In the genomic region with DNA sequence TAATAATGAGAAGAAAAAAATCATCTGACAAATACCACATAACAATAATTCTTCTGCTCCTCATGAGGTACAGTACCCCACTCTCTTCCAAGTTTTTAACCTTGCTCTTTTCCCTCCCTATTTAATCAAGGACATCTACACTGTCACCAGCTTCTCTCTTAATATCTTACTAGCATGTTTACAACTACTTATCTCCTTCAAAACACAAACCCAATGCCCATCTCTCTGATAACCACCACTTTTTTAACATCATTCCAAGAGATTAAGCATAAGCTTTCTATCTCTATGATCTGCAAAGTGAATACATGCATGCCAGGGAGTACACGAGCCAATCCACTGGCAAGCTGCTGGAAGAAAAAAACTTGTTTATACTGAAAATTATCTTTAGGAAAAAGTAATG, we compare ENCODE assay signal across 28 cellular contexts.
"Had no signal": no experiment of that assay in that cellular context is flagged by ENCODE, and none has a peak within 500 bp of the region (broad histone marks: within the 10 kb centered on the region; RNA-seq: fewer than 3 reads in every experiment).

No MANE protein-coding gene starts in this region.

- DNase-seq: activated B cell treated with CpG ODN at 0.5 μM for 24 hours; activated CD4-positive, alpha-beta T cell treated with anti-CD3 and anti-CD28 coated beads for 36 hours; activated CD4-positive, alpha-beta T cell treated with anti-CD3 and anti-CD28 coated beads, Interleukin-2, amount 50 U/mL, for 48 hours; activated CD8-positive, alpha-beta memory T cell treated with anti-CD3 and anti-CD28 coated beads, Interleukin-2, amount 10 ng/mL, durations not matched to agents 7 days and 5 days; activated gamma-delta T cell treated with Interleukin-2 at 50 U/mL for 16 hours; activated T-cell treated with anti-CD3 and anti-CD28 coated beads for 4 hours; central memory CD4-positive, alpha-beta T cell; dorsolateral prefrontal cortex; esophagus squamous epithelium; head of caudate nucleus; hypothalamus; mucosa of descending colon; occipital lobe; posterior cingulate gyrus; small intestine; stimulated activated CD4-positive, alpha-beta T cell treated with anti-CD3 and anti-CD28 coated beads, Interleukin-2, amount 100 ng/mL, for 24 hours; stomach; transverse colon had no signal

- ATAC-seq: activated CD4-positive, alpha-beta T cell treated with anti-CD3 and anti-CD28 coated beads for 36 hours; activated CD8-positive, alpha-beta memory T cell treated with anti-CD3 and anti-CD28 coated beads, Interleukin-2, amount 10 ng/mL, durations not matched to agents 7 days and 5 days; gastroesophageal sphincter; mucosa of descending colon; sciatic nerve; stimulated activated effector memory CD8-positive, alpha-beta T cell treated with anti-CD3 and anti-CD28 coated beads, Interleukin-12 subunit alpha, Interleukin-12 subunit beta, amount 100 ng/mL, for 72 hours had no signal

- H3K9me3 Mint-ChIP-seq: activated B cell treated with CpG ODN at 0.5 μM for 24 hours; activated T-helper 1 cell treated with anti-CD3 and anti-CD28 coated beads, Interleukin-12 subunit alpha, Interleukin-12 subunit beta, Interleukin-2, Interleukin-4 antibody, amounts not matched to agents 30 ng/mL and 10 ng/mL and 1 ng/mL, durations not matched to agents 14 hours and 24 hours and 36 hours; neural crest cell; stimulated activated effector memory CD8-positive, alpha-beta T cell treated with anti-CD3 and anti-CD28 coated beads, Interleukin-12 subunit alpha, Interleukin-12 subunit beta, amount 100 ng/mL, for 72 hours; T-helper 1 cell treated with Interleukin-12 subunit alpha and Interleukin-12 subunit beta and Interleukin-4 antibody, amounts not matched to agents 30 μg/mL and 1 μg/mL, for 36 hours had no signal

- H3K4me3 Mint-ChIP-seq: activated B cell treated with CpG ODN at 0.5 μM for 24 hours; activated CD4-positive, alpha-beta T cell treated with anti-CD3 and anti-CD28 coated beads for 36 hours; activated CD8-positive, alpha-beta memory T cell treated with anti-CD3 and anti-CD28 coated beads, Interleukin-2, amount 10 ng/mL, durations not matched to agents 7 days and 5 days; activated T-helper 1 cell treated with anti-CD3 and anti-CD28 coated beads, Interleukin-12 subunit alpha, Interleukin-12 subunit beta, Interleukin-2, Interleukin-4 antibody, amounts not matched to agents 30 ng/mL and 10 ng/mL and 1 ng/mL, durations not matched to agents 14 hours and 24 hours and 36 hours; neural crest cell; stimulated activated effector memory CD8-positive, alpha-beta T cell treated with anti-CD3 and anti-CD28 coated beads, Interleukin-12 subunit alpha, Interleukin-12 subunit beta, amount 100 ng/mL, for 72 hours; T-helper 1 cell treated with Interleukin-12 subunit alpha and Interleukin-12 subunit beta and Interleukin-4 antibody, amounts not matched to agents 30 μg/mL and 1 μg/mL, for 36 hours had no signal

- H3K27me3 Mint-ChIP-seq: activated B cell treated with CpG ODN at 0.5 μM for 24 hours; activated CD4-positive, alpha-beta T cell treated with anti-CD3 and anti-CD28 coated beads for 36 hours; activated CD8-positive, alpha-beta memory T cell treated with anti-CD3 and anti-CD28 coated beads, Interleukin-2, amount 10 ng/mL, durations not matched to agents 7 days and 5 days had no signal

- H3K27me3 ChIP-seq: ascending aorta, dorsolateral prefrontal cortex, esophagus squamous epithelium, gastroesophageal sphincter, stomach, suprapubic skin, transverse colon had no signal

- H3K27ac Mint-ChIP-seq: activated B cell treated with CpG ODN at 0.5 μM for 24 hours; activated CD4-positive, alpha-beta T cell treated with anti-CD3 and anti-CD28 coated beads for 36 hours; activated CD8-positive, alpha-beta memory T cell treated with anti-CD3 and anti-CD28 coated beads, Interleukin-2, amount 10 ng/mL, durations not matched to agents 7 days and 5 days; activated T-helper 1 cell treated with anti-CD3 and anti-CD28 coated beads, Interleukin-12 subunit alpha, Interleukin-12 subunit beta, Interleukin-2, Interleukin-4 antibody, amounts not matched to agents 30 ng/mL and 10 ng/mL and 1 ng/mL, durations not matched to agents 14 hours and 24 hours and 36 hours; stimulated activated effector memory CD8-positive, alpha-beta T cell treated with anti-CD3 and anti-CD28 coated beads, Interleukin-12 subunit alpha, Interleukin-12 subunit beta, amount 100 ng/mL, for 72 hours; T-helper 1 cell treated with Interleukin-12 subunit alpha and Interleukin-12 subunit beta and Interleukin-4 antibody, amounts not matched to agents 30 μg/mL and 1 μg/mL, for 36 hours had no signal

- H3K27ac ChIP-seq: ascending aorta, esophagus squamous epithelium, gastroesophageal sphincter, stomach, suprapubic skin, transverse colon had no signal

- FAIRE-seq: islet of Langerhans, small intestine, urothelium cell line had no signal

- H3K4me3 ChIP-seq: ascending aorta, dorsolateral prefrontal cortex, esophagus squamous epithelium, gastroesophageal sphincter, mucosa of descending colon, stomach, suprapubic skin, transverse colon had no signal

- H3K9me3 ChIP-seq: ascending aorta, esophagus squamous epithelium, gastroesophageal sphincter, mucosa of descending colon, stomach, suprapubic skin, transverse colon had no signal
